ENCODE assay signal across 8 cellular contexts in genomic region chr17:41666336-41666680, GRCh38. TPM values are rescaled to one million over a fixed set of nuclear protein-coding genes. Genes with fewer than 3 reads are reported as not detected.
DNase-seq lines count a peak whose midpoint lies in the region; ATAC-seq, FAIRE-seq and TF ChIP-seq lines count a peak whose summit lies in the region.

No MANE protein-coding gene starts in this region.

- H3K4me2 ChIP-seq in SK-N-SH, result peak overlapping the region; percentile 88
- H3K4me2 ChIP-seq in astrocyte (ENCODE audit: low read length), result peak overlapping the region; percentile 88

- POLR2A ChIA-PET in SK-N-SH (lab: Yijun Ruan, JAX), result interaction anchor here (0.7 to 1.6 kb wide), 5 partner anchors 22 to 848 kb away, joined by 3 to 8 read pairs (median 4); partner anchors contain the start of gene EIF1

- H3K4me3 ChIP-seq in Jurkat, Clone E6-1 (ENCODE audit: low read length), result peak overlapping the region; percentile 60
- peak overlapping the region; percentile 44 to 58; a peak in 3 of 4 replicates for H3K4me3 ChIP-seq in SK-N-SH (ENCODE audit: low read depth in 2 of 2, low read length in 1 of 2)
- no peak overlapping the region for H3K4me3 ChIP-seq in astrocyte (ENCODE audit: insufficient read depth, low read depth, low read length)
- H3K4me3 ChIP-seq in iPS-18c (ENCODE audit: insufficient read depth, low read depth, low read length), result peak overlapping the region; percentile 44

- H3K4me3 Mint-ChIP-seq in astrocyte (ENCODE audit: unreplicated experiment), result peak overlapping the region; percentile 80

- H3K9me3 ChIP-seq in SK-N-SH, result no peaks in the 10 kb centered on the region
- H3K9me3 ChIP-seq in astrocyte (ENCODE audit: insufficient read depth, low read depth, low read length), result no peaks in the 10 kb centered on the region
- H3K9me3 ChIP-seq in iPS-18c (ENCODE audit: control insufficient read depth, insufficient read depth, low read length), result no peaks in the 10 kb centered on the region

- H3K27me3 ChIP-seq in SK-N-SH (ENCODE audit: insufficient read depth) (no peaks in the 10 kb centered on the region; the same call in 1 of the 2 replicates), astrocyte (ENCODE audit: insufficient read depth, low read length) (no peaks in the 10 kb centered on the region)

- no peak for TF ChIP-seq RAD21 in SK-N-SH (IDR thresholded peaks at IDR 0.05; ENCODE audit: low read length)

- peaks cover 6% of the 10 kb centered on the region for H3K4me1 Mint-ChIP-seq in astrocyte (ENCODE audit: low read depth, unreplicated experiment)

- H4K20me1 ChIP-seq in SK-N-SH (ENCODE audit: insufficient read depth) (no peaks in the 10 kb centered on the region), astrocyte (ENCODE audit: insufficient read depth, low read length) (no peaks in the 10 kb centered on the region)

- H3K9me3 Mint-ChIP-seq in astrocyte (ENCODE audit: unreplicated experiment), result no peaks in the 10 kb centered on the region

- H3K27ac ChIP-seq in SK-N-SH (ENCODE audit: low read depth in 2 of 2, low read length in 1 of 2), result peak overlapping the region; percentile 49 to 77
- peak overlapping the region; percentile 62 for H3K27ac ChIP-seq in astrocyte (ENCODE audit: low read depth, low read length)

- peak; percentile 47 for ATAC-seq in GM21528 (IDR thresholded peaks at IDR 0.05; ENCODE audit: low FRiP score, unreplicated experiment)

- H3K27ac Mint-ChIP-seq in astrocyte (ENCODE audit: unreplicated experiment), result peak overlapping the region; percentile 96

- H3K9ac ChIP-seq in SK-N-SH (peak overlapping the region; percentile 22), astrocyte (ENCODE audit: low read length) (peak overlapping the region; percentile 75)

- CTCF ChIA-PET in SK-N-SH (lab: Yijun Ruan, JAX), result interaction anchor here (0.7 to 13.9 kb wide), 45 partner anchors 8 to 1020 kb away, joined by 3 to 534 read pairs (median 5); partner anchors contain the start of genes EIF1, KRT13, KRT9 and KRTAP17-1

- H3K9me2 ChIP-seq in SK-N-SH, result no peaks in the 10 kb centered on the region

- no peaks in the 10 kb centered on the region for H3K79me2 ChIP-seq in SK-N-SH (ENCODE audit: insufficient read depth)
- no peaks in the 10 kb centered on the region for H3K79me2 ChIP-seq in astrocyte (ENCODE audit: insufficient read depth, low read length)

- DNase-seq in COR-L47 (lab: John Stamatoyannopoulos, UW) (peak; percentile 86), SK-N-SH (peak; percentile 58), astrocyte (ENCODE audit: low read depth) (peak; percentile 49), LoVo (ENCODE audit: low spot score) (no peak)
- DNase-seq in Jurkat, Clone E6-1 (ENCODE audit: low read depth, low spot score), result no peak
- DNase-seq in stimulated activated CD4-positive, alpha-beta T cell treated with anti-CD3 and anti-CD28 coated beads, Interleukin-1b, Interleukin-23, amount 100 ng/mL, for 1 hour (ENCODE audit: low read depth in 2 of 2), result peak; percentile 37 to 41

- WGBS in SK-N-SH (ENCODE audit: low lambda C conversion rate), result 8% methylated on average over 13 of the region's 14 CpGs

- no peaks in the 10 kb centered on the region for H3K36me3 ChIP-seq in SK-N-SH (replicated peaks in 1 of 2; ENCODE audit: control insufficient read depth in 1 of 2, insufficient read depth in 2 of 2, low read length in 1 of 2)
- H3K36me3 ChIP-seq in astrocyte (ENCODE audit: insufficient read depth, low read length), result no peaks in the 10 kb centered on the region

- no peak for FAIRE-seq in astrocyte (lab: Jason Lieb, UNC)

- peaks cover 16% of the 10 kb centered on the region for H3K27me3 Mint-ChIP-seq in astrocyte (ENCODE audit: low read depth, unreplicated experiment)

- H3K4me1 ChIP-seq in SK-N-SH (ENCODE audit: control insufficient read depth in 1 of 2, insufficient read depth in 2 of 2, low read depth in 1 of 2, low read length in 1 of 2), result peaks cover 4 to 14% of the 10 kb centered on the region in 2 experiments; a peak in 2 of 4 replicates
- peaks cover 14% of the 10 kb centered on the region for H3K4me1 ChIP-seq in astrocyte (ENCODE audit: insufficient read depth, low read length)

- H2AFZ ChIP-seq in SK-N-SH (ENCODE audit: low read depth), result peak overlapping the region; percentile 99
- peak overlapping the region; percentile 85 for H2AFZ ChIP-seq in astrocyte (ENCODE audit: low read depth, low read length)

- no peak for TF ChIP-seq EP300 in SK-N-SH (IDR thresholded peaks at IDR 0.05; ENCODE audit: borderline replicate concordance in 1 of 2, low read depth in 1 of 2, low read length in 1 of 2)

- TF ChIP-seq CTCF in SK-N-SH (IDR thresholded peaks at IDR 0.05) (no peak), astrocyte (IDR thresholded peaks at IDR 0.05; ENCODE audit: insufficient read depth, low read depth, low read length) (no peak)

- no peaks in the 10 kb centered on the region for H3K36me3 Mint-ChIP-seq in astrocyte (ENCODE audit: low read depth, unreplicated experiment)

- no peaks in the 10 kb centered on the region for H3F3A ChIP-seq in SK-N-SH (replicated peaks; ENCODE audit: insufficient read depth)

TF ChIP-seq in SK-N-SH, 30 proteins besides CTCF, POLR2A, EP300 and RAD21:
- TF ChIP-seq POLR2AphosphoS5 (IDR thresholded peaks at IDR 0.05; ENCODE audit: low read depth, low read length) (no peak), NFIC (IDR thresholded peaks at IDR 0.05; ENCODE audit: borderline replicate concordance) (no peak), GATA2 (CRISPR knock-in tag; IDR thresholded peaks at IDR 0.05) (no peak), JUND (IDR thresholded peaks at IDR 0.05) (no peak), EZH2phosphoT487 (IDR thresholded peaks at IDR 0.05; ENCODE audit: borderline replicate concordance, low read depth) (no peak), PBX3 (IDR thresholded peaks at IDR 0.05) (no peak)

RNA-seq across cellular contexts. Expression of gene EIF1, which starts 22.4 kb away (rescaled TPM):
- 676 TPM for polyA plus RNA-seq in Jurkat, Clone E6-1 (2012; ENCODE audit: insufficient read depth, insufficient read length)
- polyA plus RNA-seq in SK-N-SH (2012; rRNA removed), result 300 and 336 TPM in 2 replicates
- polyA plus RNA-seq in SK-N-SH (2012; cell fraction: cytosol; rRNA removed), result 360 and 565 TPM in 2 replicates
- polyA plus RNA-seq in SK-N-SH (2012; cell fraction: nucleus; rRNA removed), result 300 and 460 TPM in 2 replicates
- 767 and 795 TPM in 2 replicates for total RNA-seq in astrocyte

RNA-seq across cellular contexts. Expression of gene KRT17, which starts 41.9 kb away (rescaled TPM):
- polyA plus RNA-seq in Jurkat, Clone E6-1 (2012; ENCODE audit: insufficient read depth, insufficient read length), result not detected
- 0.19 and 0.39 TPM in 2 replicates for polyA plus RNA-seq in SK-N-SH (2012; rRNA removed)
- polyA plus RNA-seq in SK-N-SH (2012; cell fraction: cytosol; rRNA removed), result 0.13 and 0.14 TPM in 2 replicates
- 0.23 TPM in 1 of 2 replicates, not detected in the other for polyA plus RNA-seq in SK-N-SH (2012; cell fraction: nucleus; rRNA removed)
- total RNA-seq in astrocyte, result 21.4 and 28.3 TPM in 2 replicates

RNA-seq across cellular contexts. Expression of gene GAST, which starts 45.8 kb away (rescaled TPM):
- not detected for polyA plus RNA-seq in Jurkat, Clone E6-1 (2012; ENCODE audit: insufficient read depth, insufficient read length)
- not detected in 2 replicates for polyA plus RNA-seq in SK-N-SH (2012; rRNA removed)
- polyA plus RNA-seq in SK-N-SH (2012; cell fraction: cytosol; rRNA removed), result not detected in 2 replicates
- polyA plus RNA-seq in SK-N-SH (2012; cell fraction: nucleus; rRNA removed), result not detected in 2 replicates
- total RNA-seq in astrocyte, result not detected in 2 replicates

RNA-seq across cellular contexts. Expression of gene KRT16, which starts 53.7 kb away (rescaled TPM):
- polyA plus RNA-seq in Jurkat, Clone E6-1 (2012; ENCODE audit: insufficient read depth, insufficient read length), result not detected
- not detected in 2 replicates for polyA plus RNA-seq in SK-N-SH (2012; rRNA removed)
- polyA plus RNA-seq in SK-N-SH (2012; cell fraction: cytosol; rRNA removed), result not detected in 2 replicates
- not detected in 2 replicates for polyA plus RNA-seq in SK-N-SH (2012; cell fraction: nucleus; rRNA removed)
- 0.79 and 1.3 TPM in 2 replicates for total RNA-seq in astrocyte

Comparison
In these comparisons a context has a peak if more than half of its experiments do, and no peak if none do; other contexts are left out.
1. DNase-seq: peak in COR-L47 (single experiment), SK-N-SH (single experiment), astrocyte (single experiment) and stimulated activated CD4-positive, alpha-beta T cell treated with anti-CD3 and anti-CD28 coated beads, Interleukin-1b, Interleukin-23, amount 100 ng/mL, for 1 hour (2 of 2); none in Jurkat, Clone E6-1 (single experiment) and LoVo (single experiment).